26 cellular contexts compared by ENCODE assay signal in genomic region chr5:18764161-18764560, GRCh38.
"Had no signal": no experiment of that assay in that cellular context is flagged by ENCODE, and none has a peak within 500 bp of the region (broad histone marks: within the 10 kb centered on the region; RNA-seq: fewer than 3 reads in every experiment).

No MANE protein-coding gene starts in this region.

- H3K27me3 ChIP-seq: adrenal gland, colonic mucosa, gastrocnemius medialis, heart left ventricle had no signal

- H3K4me3 ChIP-seq: adrenal gland, colonic mucosa, gastrocnemius medialis, heart left ventricle had no signal

- ATAC-seq: activated CD4-positive, alpha-beta T cell treated with anti-CD3 and anti-CD28 coated beads for 36 hours; activated CD8-positive, alpha-beta memory T cell treated with anti-CD3 and anti-CD28 coated beads, Interleukin-2, amount 10 ng/mL, durations not matched to agents 7 days and 5 days; activated CD8-positive, alpha-beta T cell treated with anti-CD3 and anti-CD28 coated beads, Interleukin-2, amount 10 ng/mL, durations not matched to agents 7 days and 5 days; activated naive CD8-positive, alpha-beta T cell treated with anti-CD3 and anti-CD28 coated beads, Interleukin-2, amount 50 U/mL, for 24 hours; esophagus mucosa; gastrocnemius medialis; heart left ventricle had no signal

- H3K36me3 ChIP-seq: adrenal gland, colonic mucosa, gastrocnemius medialis, heart left ventricle had no signal

- H3K9me3 ChIP-seq: adrenal gland, colonic mucosa, gastrocnemius medialis, heart left ventricle had no signal

- H3K27ac ChIP-seq: adrenal gland, colonic mucosa, gastrocnemius medialis, heart left ventricle had no signal

- H3K4me1 ChIP-seq: adrenal gland, colonic mucosa, gastrocnemius medialis, heart left ventricle had no signal

- DNase-seq: activated CD4-positive, alpha-beta memory T cell treated with anti-CD3 and anti-CD28 coated beads for 36 hours; activated CD4-positive, alpha-beta T cell treated with anti-CD3 and anti-CD28 coated beads for 36 hours; activated CD4-positive, alpha-beta T cell treated with anti-CD3 and anti-CD28 coated beads, Interleukin-2, amount 10 ng/mL, durations not matched to agents 24 days and 14 days; activated CD4-positive, CD25-positive, alpha-beta regulatory T cell; activated CD4-positive, CD25-positive, alpha-beta regulatory T cell treated with anti-CD3 and anti-CD28 coated beads, Interleukin-2, amount 50 U/mL, for 72 hours; activated CD8-positive, alpha-beta memory T cell treated with anti-CD3 and anti-CD28 coated beads, Interleukin-2, amount 10 ng/mL, durations not matched to agents 7 days and 5 days; activated CD8-positive, alpha-beta memory T cell treated with anti-CD3 and anti-CD28 coated beads, Interleukin-2, amount 50 U/mL, for 4 hours; activated CD8-positive, alpha-beta T cell treated with anti-CD3 and anti-CD28 coated beads, Interleukin-2, amount 10 ng/mL, durations not matched to agents 7 days and 5 days; activated effector memory CD4-positive, alpha-beta T cell treated with anti-CD3 and anti-CD28 coated beads, Interleukin-2, amount 50 U/mL, for 16 hours; activated naive CD4-positive, alpha-beta T cell treated with anti-CD3 and anti-CD28 coated beads for 36 hours; activated naive CD8-positive, alpha-beta T cell treated with anti-CD3 and anti-CD28 coated beads for 36 hours; activated naive CD8-positive, alpha-beta T cell treated with anti-CD3 and anti-CD28 coated beads, Interleukin-2, amount 50 U/mL, for 24 hours; activated T-cell treated with anti-CD3 and anti-CD28 coated beads, Interleukin-2, amount 50 U/mL, for 1 hour; activated T-cell treated with anti-CD3 and anti-CD28 coated beads, Interleukin-2, amount 50 U/mL, for 48 hours; adrenal gland; amygdala; aorta; caudate nucleus; colonic mucosa; effector CD8-positive, alpha-beta T cell; foreskin fibroblast; gastrocnemius medialis; glutamatergic neuron; heart left ventricle; T-helper 2 cell had no signal
